ENCODE assay signal across 11 cellular contexts in the genomic region with DNA sequence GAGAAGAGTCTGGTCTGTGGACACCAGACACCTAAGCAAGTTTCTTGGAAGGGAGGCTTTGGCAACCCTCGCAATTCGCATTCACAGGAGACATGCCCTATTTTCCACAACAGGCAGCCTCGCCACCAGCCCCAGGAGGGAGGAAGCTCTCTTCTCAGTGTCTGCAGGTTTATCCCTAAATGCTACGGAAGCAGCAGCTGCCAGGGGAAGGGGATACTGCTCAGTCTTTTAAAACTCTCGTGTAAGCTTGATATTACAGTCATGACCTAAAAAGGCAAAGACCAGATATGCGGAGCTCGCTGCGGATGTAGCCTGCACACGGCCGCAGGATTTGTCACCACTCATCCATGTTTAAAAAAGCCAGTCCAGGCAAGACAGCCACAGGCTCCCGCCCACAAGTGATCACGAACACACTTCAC.
DNase-seq lines count a peak whose midpoint lies in the region.
"Had no signal": no experiment of that assay in that cellular context is flagged by ENCODE, and none has a peak within 500 bp of the region (broad histone marks: within the 10 kb centered on the region; RNA-seq: fewer than 3 reads in every experiment).

No MANE protein-coding gene starts in this region.

- H3K27me3 ChIP-seq in mesenchymal stem cell (ENCODE audit: control insufficient read depth in 1 of 2, insufficient read depth in 1 of 2, low read length in 2 of 2): peaks cover 3 to 11% of the 10 kb centered on the region in 2 experiments

- no peak overlapping the region for H2BK12ac ChIP-seq in mesenchymal stem cell (ENCODE audit: low read length in 2 of 2)

- H3K27ac ChIP-seq in mesenchymal stem cell (ENCODE audit: low read length, poor library complexity, severe bottlenecking): no peak overlapping the region
- peak overlapping the region; percentile 46 for H3K27ac ChIP-seq in temporal lobe (ENCODE audit: low read depth, low read length)

- H3K9me3 Mint-ChIP-seq in activated naive CD4-positive, alpha-beta T cell treated with anti-CD3 and anti-CD28 coated beads for 36 hours: peaks cover 12% of the 10 kb centered on the region

- H3K18ac ChIP-seq in mesenchymal stem cell (ENCODE audit: low read depth in 1 of 2, low read length in 2 of 2): peak overlapping the region in 1 of 2 experiments; percentile 85

- no peak overlapping the region for H2BK120ac ChIP-seq in mesenchymal stem cell (ENCODE audit: low read depth, low read length)

- no peak overlapping the region for H2BK5ac ChIP-seq in mesenchymal stem cell (ENCODE audit: low read depth, low read length, poor library complexity, severe bottlenecking)

- no peak overlapping the region for H4K8ac ChIP-seq in mesenchymal stem cell (ENCODE audit: low read length)

- H3K4me3 Mint-ChIP-seq in activated naive CD4-positive, alpha-beta T cell treated with anti-CD3 and anti-CD28 coated beads for 36 hours: no peak overlapping the region

- H3K4me1 ChIP-seq in mesenchymal stem cell (ENCODE audit: control insufficient read depth, insufficient read depth, low read depth, low read length): peaks cover 7% of the 10 kb centered on the region

- no peak overlapping the region for H2AK5ac ChIP-seq in mesenchymal stem cell (ENCODE audit: low read length, severe bottlenecking)

- peaks cover 5 to 7% of the 10 kb centered on the region in 2 experiments for H3K36me3 ChIP-seq in mesenchymal stem cell (ENCODE audit: control insufficient read depth in 1 of 2, insufficient read depth in 2 of 2, low read depth in 1 of 2, low read length in 2 of 2)

- no peak overlapping the region for H2AFZ ChIP-seq in mesenchymal stem cell (ENCODE audit: low read depth, low read length)

- no peak overlapping the region for H3K23ac ChIP-seq in mesenchymal stem cell (ENCODE audit: low read length in 2 of 2)

- H4K91ac ChIP-seq in mesenchymal stem cell (ENCODE audit: low read length): peak overlapping the region; percentile 67

- no peak overlapping the region for H3K14ac ChIP-seq in mesenchymal stem cell (ENCODE audit: low read length in 2 of 2)

- H3K27me3 Mint-ChIP-seq in activated naive CD4-positive, alpha-beta T cell treated with anti-CD3 and anti-CD28 coated beads for 36 hours (ENCODE audit: low read depth): no peaks in the 10 kb centered on the region

- no peak overlapping the region for H3K4ac ChIP-seq in mesenchymal stem cell (ENCODE audit: low read depth in 1 of 2, low read length in 2 of 2)

- peak overlapping the region in 1 of 2 experiments; percentile 67 for H3K4me3 ChIP-seq in mesenchymal stem cell (ENCODE audit: insufficient read depth in 1 of 2, low read depth in 1 of 2, low read length in 2 of 2)

- H3K9me3 ChIP-seq in mesenchymal stem cell (ENCODE audit: control insufficient read depth, low read length): no peaks in the 10 kb centered on the region

- no peaks in the 10 kb centered on the region for H3K4me1 Mint-ChIP-seq in activated naive CD4-positive, alpha-beta T cell treated with anti-CD3 and anti-CD28 coated beads for 36 hours (ENCODE audit: low read depth)

- CTCF ChIA-PET in activated naive CD4-positive, alpha-beta T cell treated with anti-CD3 and anti-CD28 coated beads for 36 hours (lab: Charles Lee): interaction anchor here (1.5 kb wide), 1 partner anchor 99 kb away, joined by 4 read pairs; no protein-coding TSS in a partner anchor

- H3K79me1 ChIP-seq in mesenchymal stem cell (replicated peaks; ENCODE audit: low read length, poor library complexity, severe bottlenecking): no peaks in the 10 kb centered on the region

- H3K9ac ChIP-seq in mesenchymal stem cell (ENCODE audit: low read length): peak overlapping the region; percentile 81

- no peak overlapping the region for H2BK15ac ChIP-seq in mesenchymal stem cell (ENCODE audit: low read depth, poor library complexity, severe bottlenecking)

- 82% methylated on average over 12 of the region's 12 CpGs for WGBS in mesenchymal stem cell

- no peak overlapping the region for H3K4me2 ChIP-seq in mesenchymal stem cell (ENCODE audit: low read length, poor library complexity, severe bottlenecking)

- H3K36me3 Mint-ChIP-seq in activated naive CD4-positive, alpha-beta T cell treated with anti-CD3 and anti-CD28 coated beads for 36 hours (ENCODE audit: low read depth): no peaks in the 10 kb centered on the region

- intact Hi-C loops in activated naive CD4-positive, alpha-beta T cell treated with anti-CD3 and anti-CD28 coated beads for 36 hours (cut with micrococcal nuclease): no loop called here

- DNase-seq in NCI-H82 (lab: John Stamatoyannopoulos, UW) (peak; percentile 48), NCI-H82 treated with DMSO at 0.1 percent for 48 hours (lab: John Stamatoyannopoulos, UW; ENCODE audit: unreplicated experiment) (no peak), cerebellar cortex (ENCODE audit: low spot score) (peak; percentile 65), mesenchymal stem cell (peak; percentile 44), A172 (ENCODE audit: low spot score) (no peak)
- no peak for DNase-seq in activated effector memory CD4-positive, alpha-beta T cell treated with anti-CD3 and anti-CD28 coated beads, Interleukin-2, amount 50 U/mL, for 16 hours
- DNase-seq in activated naive CD4-positive, alpha-beta T cell treated with anti-CD3 and anti-CD28 coated beads for 36 hours: no peak
- DNase-seq: activated effector memory CD4-positive, alpha-beta T cell treated with Interleukin-2 at 50 U/mL for 16 hours; DMS153; NCI-H526 treated with DMSO at 0.1 percent for 48 hours had no signal

- H3K27ac Mint-ChIP-seq in activated naive CD4-positive, alpha-beta T cell treated with anti-CD3 and anti-CD28 coated beads for 36 hours: no peak overlapping the region

Comparison
In these comparisons a context has a peak if more than half of its experiments do, and no peak if none do; other contexts are left out.
1. DNase-seq: peak in NCI-H82 (single experiment), cerebellar cortex (single experiment) and mesenchymal stem cell (single experiment); none in NCI-H82 treated with DMSO at 0.1 percent for 48 hours (single experiment), activated effector memory CD4-positive, alpha-beta T cell treated with anti-CD3 and anti-CD28 coated beads, Interleukin-2, amount 50 U/mL, for 16 hours (single experiment), activated naive CD4-positive, alpha-beta T cell treated with anti-CD3 and anti-CD28 coated beads for 36 hours (single experiment) and A172 (single experiment).